5 cellular contexts compared by ENCODE assay signal in the genomic region with DNA sequence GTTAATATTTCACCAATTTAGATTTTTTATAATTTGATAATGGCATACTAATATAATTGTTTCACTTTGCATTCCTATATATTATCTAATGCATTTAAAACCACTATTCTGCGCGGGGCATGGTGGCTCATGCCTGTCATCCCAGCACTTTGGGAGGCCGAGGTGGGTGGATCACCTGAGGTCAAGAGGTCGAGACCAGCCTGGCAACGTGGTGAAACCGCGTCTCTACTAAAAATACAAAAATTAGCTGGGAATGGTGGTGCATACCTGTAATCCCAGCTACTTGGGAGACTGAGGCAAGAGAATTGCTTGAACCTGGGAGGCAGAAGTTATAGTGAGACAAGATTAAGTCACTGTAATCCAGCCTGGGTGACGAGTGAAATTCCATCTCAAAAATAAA.
DNase-seq lines count a peak whose midpoint lies in the region; ATAC-seq, FAIRE-seq and TF ChIP-seq lines count a peak whose summit lies in the region.
"Not testable (repeated sequence)": the region's sequence is repeated elsewhere in the genome, so short reads cannot be mapped to it uniquely, and the experiment has no call there.

No MANE protein-coding gene starts in this region.

- not testable (repeated sequence) for H4K8ac ChIP-seq in H1 (ENCODE audit: extremely low read depth, insufficient read depth, low read length)

- RAD21 ChIA-PET in GM12878 (lab: Charles Lee; ENCODE audit: unreplicated experiment), result interaction anchor here (0.9 to 1.3 kb wide), 2 partner anchors 18 to 25 kb away, joined by 3 read pairs; a partner anchor contains a TSS

- TF ChIP-seq POLR2A in GM12878 (IDR thresholded peaks at IDR 0.05; ENCODE audit: low read depth, low read length); H1 (IDR thresholded peaks at IDR 0.05; ENCODE audit: control extremely low read depth in 1 of 2, low read depth in 2 of 2, low read length in 2 of 2): not testable (repeated sequence)

- H3K4me3 ChIP-seq in GM12878; H1 (ENCODE audit: extremely low read depth in 1 of 4, insufficient read depth in 2 of 4, low read depth in 3 of 4, low read length in 4 of 4); neural progenitor cell: not testable (repeated sequence)

- not testable (repeated sequence) for H2BK120ac ChIP-seq in H1 (replicated peaks; ENCODE audit: low read depth, low read length)

- H4K20me1 ChIP-seq in GM12878 (ENCODE audit: control insufficient read depth, insufficient read depth); H1 (replicated peaks in 1 of 2; ENCODE audit: control insufficient read depth in 1 of 2, insufficient read depth in 2 of 2, low read length in 2 of 2); neural progenitor cell (ENCODE audit: low read depth): not testable (repeated sequence)

- not testable (repeated sequence) for BruUV-seq in GM12878 (replicated peaks; lab: Mats Ljungman, UMichigan)

- H3K4me3 Mint-ChIP-seq in neural progenitor cell, result not testable (repeated sequence)

- CTCF ChIA-PET in RWPE1 (lab: Yijun Ruan, JAX), result not testable (repeated sequence)
- CTCF ChIA-PET in GM12878 (lab: Yijun Ruan, JAX) (interaction anchor here (0.8 to 1.4 kb wide), 2 partner anchors 16 to 19 kb away, joined by 3 to 4 read pairs; no protein-coding TSS in a partner anchor), H1 (lab: Charles Lee; ENCODE audit: partially characterized antibody) (interaction anchor here (1.5 kb wide), 1 partner anchor 16 kb away, joined by 3 read pairs; no protein-coding TSS in a partner anchor)

- not testable (repeated sequence) for H2BK15ac ChIP-seq in H1 (ENCODE audit: low read length)

- H3K4me1 Mint-ChIP-seq in neural progenitor cell, result peaks cover 46% of the 10 kb centered on the region

- H3K27me3 Mint-ChIP-seq in neural progenitor cell (ENCODE audit: insufficient read depth, low read depth), result not testable (repeated sequence)

- not testable (repeated sequence) for TF ChIP-seq CTCF in 22Rv1 (IDR thresholded peaks at IDR 0.05); RWPE1 (conservative IDR thresholded peaks at IDR 0.05; ENCODE audit: low read depth); GM12878 (IDR thresholded peaks at IDR 0.05 in 2 of 3, conservative IDR thresholded peaks at IDR 0.05 in 1 of 3; ENCODE audit: control insufficient read depth in 2 of 3, extremely low read depth in 1 of 3, insufficient read depth in 1 of 3, low read depth in 3 of 3, low read length in 3 of 3); H1 (IDR thresholded peaks at IDR 0.05; ENCODE audit: control extremely low read depth in 1 of 3, insufficient read depth in 1 of 3, low read depth in 1 of 3, low read length in 3 of 3); neural progenitor cell (IDR thresholded peaks at IDR 0.05)

- not testable (repeated sequence) for H2AFZ ChIP-seq in GM12878 (ENCODE audit: control insufficient read depth, low read depth, low read length); H1 (ENCODE audit: low read length); neural progenitor cell (replicated peaks)

- POLR2A ChIA-PET in RWPE1 (lab: Yijun Ruan, JAX; ENCODE audit: low non-redundant PET), result not testable (repeated sequence)
- POLR2A ChIA-PET in GM12878 (lab: Charles Lee), result interaction anchor here (2.3 kb wide), 1 partner anchor 25 kb away, joined by 10 read pairs; a partner anchor contains a TSS
- POLR2A ChIA-PET in H1 (lab: Charles Lee; ENCODE audit: partially characterized antibody), result interaction anchor here (0.8 to 40.4 kb wide), 17 partner anchors 1 to 1674 kb away, joined by 3 to 2731 read pairs (median 197); a partner anchor contains a TSS

- peak overlapping the region; percentile 97 for H3K27ac ChIP-seq in 22Rv1
- H3K27ac ChIP-seq in RWPE1, result peak overlapping the region; percentile 47
- H3K27ac ChIP-seq in GM12878 (ENCODE audit: control insufficient read depth, insufficient read depth); H1 (ENCODE audit: low read depth, low read length): not testable (repeated sequence)
- peak overlapping the region; percentile 13 for H3K27ac ChIP-seq in neural progenitor cell

- not testable (repeated sequence) for H3K79me1 ChIP-seq in H1 (ENCODE audit: low read depth, low read length)

- H3K9ac ChIP-seq in GM12878 (ENCODE audit: control insufficient read depth, insufficient read depth, low read length); H1 (replicated peaks in 1 of 4; ENCODE audit: extremely low read depth in 1 of 4, low read depth in 3 of 4, low read length in 3 of 4); neural progenitor cell: not testable (repeated sequence)

- peaks cover 25% of the 10 kb centered on the region for H3K79me2 ChIP-seq in GM12878 (ENCODE audit: control insufficient read depth, insufficient read depth, low read length)
- H3K79me2 ChIP-seq in H1 (ENCODE audit: control insufficient read depth in 1 of 2, insufficient read depth in 2 of 2, low read length in 2 of 2), result peaks cover 0 to 15% of the 10 kb centered on the region in 2 experiments; a peak in 2 of 4 replicates
- peaks cover 31% of the 10 kb centered on the region for H3K79me2 ChIP-seq in neural progenitor cell (ENCODE audit: low read depth)

- H3K36me3 ChIP-seq in GM12878 (ENCODE audit: control insufficient read depth in 2 of 2, insufficient read depth in 2 of 2, low read length in 1 of 2); H1 (ENCODE audit: control insufficient read depth in 2 of 4, insufficient read depth in 4 of 4, low read length in 3 of 4); neural progenitor cell: not testable (repeated sequence)

- peaks cover 58% of the 10 kb centered on the region for H3F3A ChIP-seq in neural progenitor cell (ENCODE audit: low read depth)

- 91% methylated on average over 8 of the region's 8 CpGs for WGBS in GM12878 (ENCODE audit: insufficient coverage, insufficient replicate concordance, low lambda C conversion rate, missing lambda C conversion rate)
- WGBS in H1 (ENCODE audit: extremely low coverage in 1 of 2, insufficient coverage in 1 of 2, insufficient read length in 1 of 2, insufficient replicate concordance in 2 of 2, low coverage in 1 of 2, low lambda C conversion rate in 2 of 2, missing lambda C conversion rate in 1 of 2), 2 experiments, result 88% methylated on average over 8 of the region's 8 CpGs; no CpG with 5 or more reads in 1 of the 2 experiments

- TF ChIP-seq EP300 in GM12878 (IDR thresholded peaks at IDR 0.05; ENCODE audit: borderline replicate concordance in 1 of 2, control insufficient read depth in 1 of 2, low read depth in 2 of 2, low read length in 2 of 2); H1 (IDR thresholded peaks at IDR 0.05; ENCODE audit: borderline replicate concordance in 1 of 2, low read depth in 2 of 2, low read length in 2 of 2): not testable (repeated sequence)

- not testable (repeated sequence) for H3K9me3 ChIP-seq in GM12878 (replicated peaks; ENCODE audit: control insufficient read depth, insufficient read depth, low read length); H1 (ENCODE audit: insufficient read depth in 2 of 2, low read depth in 1 of 2, low read length in 1 of 2); neural progenitor cell (ENCODE audit: low read depth)

- not testable (repeated sequence) for H4K91ac ChIP-seq in H1 (replicated peaks; ENCODE audit: insufficient read length, low read length)

- not testable (repeated sequence) for H3K14ac ChIP-seq in H1 (ENCODE audit: insufficient read length)

- in situ Hi-C loops in GM12878 (cut with MboI), result loop anchor here (10.0 kb wide), 1 partner anchor 1643 kb away; a partner anchor contains a TSS

- SMC1A ChIA-PET in GM12878 (lab: Charles Lee; ENCODE audit: uncharacterized antibody, unreplicated experiment), result interaction anchor here (0.6 to 4.2 kb wide), 3 partner anchors 15 to 1637 kb away, joined by 3 to 18 read pairs (median 4); a partner anchor contains a TSS

- not testable (repeated sequence) for H2BK20ac ChIP-seq in H1 (ENCODE audit: low read length)

- not testable (repeated sequence) for H3K27ac Mint-ChIP-seq in neural progenitor cell

- not testable (repeated sequence) for H2AK5ac ChIP-seq in H1 (ENCODE audit: low read depth, low read length)

- ATAC-seq in GM12878, result not testable (repeated sequence)

- FAIRE-seq in GM12878 (lab: Jason Lieb, UNC); H1 (lab: Jason Lieb, UNC): not testable (repeated sequence)

- not testable (repeated sequence) for H3K4me2 ChIP-seq in GM12878 (ENCODE audit: control insufficient read depth, insufficient read depth); H1 (ENCODE audit: insufficient read depth in 1 of 2, low read depth in 2 of 2, low read length in 2 of 2); neural progenitor cell

- not testable (repeated sequence) for H3K18ac ChIP-seq in H1 (ENCODE audit: extremely low read depth, low read length)

- not testable (repeated sequence) for H4K5ac ChIP-seq in H1 (ENCODE audit: insufficient read length, low read depth, low read length)

- not testable (repeated sequence) for TF ChIP-seq RAD21 in GM12878 (IDR thresholded peaks at IDR 0.05; ENCODE audit: insufficient read depth, low read depth, low read length); H1 (IDR thresholded peaks at IDR 0.05 in 1 of 2, conservative IDR thresholded peaks at IDR 0.05 in 1 of 2; ENCODE audit: low read depth in 2 of 2, low read length in 2 of 2)

- H2BK12ac ChIP-seq in H1 (ENCODE audit: low read depth, low read length), result not testable (repeated sequence)

- intact Hi-C loops in GM12878 (cut with micrococcal nuclease; ENCODE audit: unreplicated experiment), result not testable (repeated sequence)

- 0 out of 2 replicates have a peak overlapping the region, but pooled peaks have one; percentile 72 for H2BK5ac ChIP-seq in H1 (ENCODE audit: low read depth, low read length)

- H3K36me3 Mint-ChIP-seq in neural progenitor cell, result not testable (repeated sequence)

- H3K23ac ChIP-seq in H1 (ENCODE audit: insufficient read length), result not testable (repeated sequence)

- not testable (repeated sequence) for H3K9me3 Mint-ChIP-seq in neural progenitor cell

- H3K23me2 ChIP-seq in H1 (ENCODE audit: low read depth, low read length), result peaks cover 14% of the 10 kb centered on the region

- not testable (repeated sequence) for H3K27me3 ChIP-seq in GM12878 (replicated peaks in 1 of 2; ENCODE audit: control insufficient read depth in 2 of 2, insufficient read depth in 2 of 2, low read length in 1 of 2); H1 (replicated peaks in 1 of 4; ENCODE audit: control insufficient read depth in 3 of 4, extremely low read depth in 1 of 4, insufficient read depth in 3 of 4, low read length in 3 of 4); neural progenitor cell

- H3K4me1 ChIP-seq in GM12878 (ENCODE audit: control insufficient read depth, insufficient read depth, low read length); H1 (replicated peaks in 1 of 4; ENCODE audit: control insufficient read depth in 3 of 4, insufficient read depth in 4 of 4, low read length in 3 of 4): not testable (repeated sequence)
- H3K4me1 ChIP-seq in neural progenitor cell, result peaks cover 30% of the 10 kb centered on the region

- not testable (repeated sequence) for H3K4ac ChIP-seq in H1 (replicated peaks; ENCODE audit: insufficient read length, low read depth, low read length)

- not testable (repeated sequence) for H3K56ac ChIP-seq in H1 (replicated peaks; ENCODE audit: insufficient read length, low read depth, low read length)

- DNase-seq in RWPE1 (ENCODE audit: low spot score); GM12878 (ENCODE audit: low read depth, low spot score); H1 (ENCODE audit: low read depth in 1 of 2, low spot score in 2 of 2); neural progenitor cell (ENCODE audit: low spot score): not testable (repeated sequence)
